ENCODE assay signal across 1 cellular context in genomic region chr1:181083842-181084605, GRCh38.
TF ChIP-seq lines count a peak whose summit lies in the region.

No MANE protein-coding gene starts in this region.

TF ChIP-seq in IMR-90, 13 proteins besides CTCF, POLR2A, EP300 and RAD21:
- no peak for TF ChIP-seq MAZ (IDR thresholded peaks at IDR 0.05; ENCODE audit: borderline replicate concordance, low read depth, low read length)
- TF ChIP-seq RCOR1 (IDR thresholded peaks at IDR 0.05; ENCODE audit: insufficient replicate concordance, low read length): no peak
- TF ChIP-seq NFE2L2 (IDR thresholded peaks at IDR 0.05; ENCODE audit: low read depth, low read length): no peak
- no peak for TF ChIP-seq BHLHE40 (IDR thresholded peaks at IDR 0.05; ENCODE audit: low read depth, low read length)
- no peak for TF ChIP-seq FOS (IDR thresholded peaks at IDR 0.05; ENCODE audit: low read depth, low read length)
- 0 out of 2 replicates have a peak, but pooled peaks have one; percentile 10 for TF ChIP-seq MAFK (IDR thresholded peaks at IDR 0.05; ENCODE audit: low read depth, low read length)
- no peak for TF ChIP-seq MXI1 (IDR thresholded peaks at IDR 0.05; ENCODE audit: borderline replicate concordance, low read depth, low read length)
- TF ChIP-seq USF2 (IDR thresholded peaks at IDR 0.05; ENCODE audit: low read depth, low read length): no peak
- TF ChIP-seq SMC3 (IDR thresholded peaks at IDR 0.05; ENCODE audit: low read depth, low read length): peak; percentile 12; the same call in 1 of the 2 replicates
